10 cellular contexts compared by ENCODE assay signal in the genomic region with DNA sequence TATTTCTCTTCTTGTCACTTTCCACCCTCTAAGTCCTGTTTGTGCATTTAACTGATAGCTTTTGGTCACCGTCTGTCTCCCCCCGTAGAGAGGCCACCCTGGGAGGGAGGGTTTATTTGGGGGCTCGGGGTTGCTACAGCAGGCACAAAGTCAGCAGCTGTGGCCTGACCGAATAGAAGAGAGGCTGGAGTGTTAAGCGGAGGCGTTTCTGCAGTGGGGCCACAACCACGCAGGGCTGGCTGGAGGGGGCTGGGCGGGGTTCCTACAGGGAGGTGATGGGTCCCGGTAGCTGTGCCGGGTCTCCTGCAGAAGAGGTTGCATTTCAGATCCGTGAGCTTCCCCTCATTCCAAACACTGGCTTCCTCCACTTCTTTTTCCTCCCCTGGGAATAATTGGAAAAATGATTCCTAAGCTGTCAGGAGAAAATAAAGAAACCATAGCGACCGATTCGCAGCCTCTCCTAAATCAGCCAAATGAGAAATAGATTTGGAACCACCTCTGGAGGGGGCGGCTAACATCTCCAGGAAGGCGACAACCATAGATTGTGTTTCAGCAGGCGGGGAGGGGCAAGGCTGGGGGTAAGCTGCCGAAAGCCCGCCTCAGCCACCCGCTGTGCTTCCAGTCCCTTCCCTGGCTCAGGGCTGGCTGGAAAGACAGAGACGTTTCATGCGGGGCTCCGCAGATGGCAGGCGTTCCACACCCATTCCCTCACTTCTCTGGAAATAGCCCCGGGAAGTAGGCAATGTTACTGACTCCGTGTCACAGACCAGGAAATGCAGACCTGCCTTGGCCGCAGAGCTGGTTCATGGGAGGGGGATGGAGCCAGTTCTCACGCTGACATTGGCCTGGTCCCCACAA.
A peak's percentile ranks its signal among the peaks of the same experiment; 100 is the strongest.
DNase-seq lines count a peak whose midpoint lies in the region; ATAC-seq and TF ChIP-seq lines count a peak whose summit lies in the region.
"Had no signal": no experiment of that assay in that cellular context is flagged by ENCODE, and none has a peak within 500 bp of the region (broad histone marks: within the 10 kb centered on the region; RNA-seq: fewer than 3 reads in every experiment).

No MANE protein-coding gene starts in this region.

- H3K27ac Mint-ChIP-seq in type B pancreatic cell (no peak overlapping the region), Calu3 (ENCODE audit: unreplicated experiment) (no peak overlapping the region)

- peak overlapping the region in 1 of 2 experiments; percentile 66 for H2BK12ac ChIP-seq in mesenchymal stem cell (ENCODE audit: low read length in 2 of 2)

- H3K18ac ChIP-seq in mesenchymal stem cell (ENCODE audit: low read depth in 1 of 2, low read length in 2 of 2): peak overlapping the region; percentile 31 to 59

- no peak overlapping the region for H2BK120ac ChIP-seq in mesenchymal stem cell (ENCODE audit: low read depth, low read length)

- DNase-seq in DMS153 (lab: John Stamatoyannopoulos, UW): peak; percentile 25
- DNase-seq in DMS153 treated with DMSO at 0.1 percent for 48 hours (lab: John Stamatoyannopoulos, UW; ENCODE audit: unreplicated experiment): no peak
- DNase-seq in epithelial cell of esophagus (ENCODE audit: low read depth): peak; percentile 51
- DNase-seq in mesenchymal stem cell: peak; percentile 74
- DNase-seq in type B pancreatic cell (ENCODE audit: extremely low spot score, unreplicated experiment): no peak
- DNase-seq in Calu3: no peak
- DNase-seq: activated gamma-delta T cell had no signal

- no peak overlapping the region for H3K27ac ChIP-seq in mesenchymal stem cell (ENCODE audit: low read length, poor library complexity, severe bottlenecking)
- H3K27ac ChIP-seq: 22Rv1 had no signal

- CTCF ChIA-PET in Calu3 (lab: Charles Lee): interaction anchor here (1.4 kb wide), 1 partner anchor 13 kb away, joined by 4 read pairs; no protein-coding TSS in a partner anchor

- H3K4ac ChIP-seq in mesenchymal stem cell (ENCODE audit: low read depth in 1 of 2, low read length in 2 of 2): peak overlapping the region in 1 of 2 experiments; percentile 76

- intact Hi-C loops in Calu3 (cut with micrococcal nuclease; ENCODE audit: unreplicated experiment): no loop called here

- H3K14ac ChIP-seq in mesenchymal stem cell (ENCODE audit: low read length in 2 of 2): no peak overlapping the region

- H3K36me3 ChIP-seq in mesenchymal stem cell (ENCODE audit: control insufficient read depth in 1 of 2, insufficient read depth in 2 of 2, low read depth in 1 of 2, low read length in 2 of 2): no peaks in the 10 kb centered on the region

- H2BK5ac ChIP-seq in mesenchymal stem cell (ENCODE audit: low read depth, low read length, poor library complexity, severe bottlenecking): no peak overlapping the region

- TF ChIP-seq CTCF in epithelial cell of esophagus (IDR thresholded peaks at IDR 0.05; ENCODE audit: insufficient read depth, low read depth, low read length, missing control alignments): no peak
- no peak for TF ChIP-seq CTCF in type B pancreatic cell (conservative IDR thresholded peaks at IDR 0.05)
- no peak for TF ChIP-seq CTCF in Calu3 (IDR thresholded peaks at IDR 0.05; ENCODE audit: unreplicated experiment)

- H2AK5ac ChIP-seq in mesenchymal stem cell (ENCODE audit: low read length, severe bottlenecking): no peak overlapping the region

- H2AFZ ChIP-seq in mesenchymal stem cell (ENCODE audit: low read depth, low read length): peak overlapping the region; percentile 20

- H4K8ac ChIP-seq in mesenchymal stem cell (ENCODE audit: low read length): peak overlapping the region; percentile 75

- H3K27me3 Mint-ChIP-seq in type B pancreatic cell: peaks cover 27% of the 10 kb centered on the region
- H3K27me3 Mint-ChIP-seq in Calu3 (ENCODE audit: unreplicated experiment): peaks cover 15% of the 10 kb centered on the region

- no peaks in the 10 kb centered on the region for H3K36me3 Mint-ChIP-seq in type B pancreatic cell
- peaks cover 17% of the 10 kb centered on the region for H3K36me3 Mint-ChIP-seq in Calu3 (ENCODE audit: insufficient read depth, unreplicated experiment)

- H3K4me3 Mint-ChIP-seq in type B pancreatic cell (peak overlapping the region; percentile 72), Calu3 (ENCODE audit: low read depth, unreplicated experiment) (no peak overlapping the region)

- peak overlapping the region; percentile 72 for H3K4me2 ChIP-seq in mesenchymal stem cell (ENCODE audit: low read length, poor library complexity, severe bottlenecking)

- H3K4me1 Mint-ChIP-seq in type B pancreatic cell (ENCODE audit: unreplicated experiment) (peaks cover 51% of the 10 kb centered on the region), Calu3 (ENCODE audit: low read depth, unreplicated experiment) (peaks cover 21% of the 10 kb centered on the region)

- H4K91ac ChIP-seq in mesenchymal stem cell (ENCODE audit: low read length): peak overlapping the region; percentile 3

- H3K9me3 Mint-ChIP-seq in type B pancreatic cell (no peaks in the 10 kb centered on the region), Calu3 (ENCODE audit: low read depth, unreplicated experiment) (no peaks in the 10 kb centered on the region)

- H3K79me1 ChIP-seq in mesenchymal stem cell (replicated peaks; ENCODE audit: low read length, poor library complexity, severe bottlenecking): no peaks in the 10 kb centered on the region

- H3K9ac ChIP-seq in mesenchymal stem cell (ENCODE audit: low read length): peak overlapping the region; percentile 78

- H3K27me3 ChIP-seq in mesenchymal stem cell (ENCODE audit: control insufficient read depth in 1 of 2, insufficient read depth in 1 of 2, low read length in 2 of 2): peaks cover 0 to 12% of the 10 kb centered on the region in 2 experiments

- H3K23ac ChIP-seq in mesenchymal stem cell (ENCODE audit: low read length in 2 of 2): peak overlapping the region in 1 of 2 experiments; percentile 47

- no peaks in the 10 kb centered on the region for H3K9me3 ChIP-seq in mesenchymal stem cell (ENCODE audit: control insufficient read depth, low read length)

- no peak overlapping the region for H2BK15ac ChIP-seq in mesenchymal stem cell (ENCODE audit: low read depth, poor library complexity, severe bottlenecking)

- peaks cover 33% of the 10 kb centered on the region for H3K4me1 ChIP-seq in mesenchymal stem cell (ENCODE audit: control insufficient read depth, insufficient read depth, low read depth, low read length)

- 8% methylated on average over 23 of the region's 28 CpGs for WGBS in mesenchymal stem cell

- no TSS peak for BruUV-seq in Calu3 (replicated peaks; lab: Mats Ljungman, UMichigan)

- H3K4me3 ChIP-seq in epithelial cell of esophagus (ENCODE audit: low read length): no peak overlapping the region
- H3K4me3 ChIP-seq in mesenchymal stem cell (ENCODE audit: insufficient read depth in 1 of 2, low read depth in 1 of 2, low read length in 2 of 2): peak overlapping the region; percentile 26 to 66

- no peak for ATAC-seq in GM19395 (IDR thresholded peaks at IDR 0.05; ENCODE audit: unreplicated experiment)
- no peak for ATAC-seq in GM19035 (IDR thresholded peaks at IDR 0.05; ENCODE audit: unreplicated experiment)

Comparison
In these comparisons a context has a peak if more than half of its experiments do, and no peak if none do; other contexts are left out.
1. DNase-seq: peak in DMS153 (single experiment), epithelial cell of esophagus (single experiment) and mesenchymal stem cell (single experiment); none in DMS153 treated with DMSO at 0.1 percent for 48 hours (single experiment), type B pancreatic cell (single experiment) and Calu3 (single experiment).